ENCODE assay signal across 24 cellular contexts in the genomic region with DNA sequence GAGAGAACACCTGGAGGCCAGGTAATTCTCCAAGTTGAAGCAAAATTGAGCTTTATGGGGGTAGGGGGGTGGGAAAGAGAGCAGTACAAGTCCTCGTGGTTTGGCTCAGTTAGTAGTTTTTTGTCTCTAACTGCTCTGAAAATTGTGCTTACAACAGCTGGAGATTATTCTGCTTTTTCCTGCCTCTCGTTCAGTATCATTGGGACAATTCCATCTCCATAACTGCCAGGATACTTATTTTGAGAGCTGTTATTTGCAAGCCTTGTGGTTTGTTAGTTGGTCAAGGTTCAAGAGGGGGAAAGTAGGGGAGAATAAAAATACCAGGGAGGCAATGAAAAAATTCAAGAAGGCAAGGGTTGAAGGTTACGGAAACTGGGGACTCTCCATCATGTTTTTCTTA.
"Had no signal": no experiment of that assay in that cellular context is flagged by ENCODE, and none has a peak within 500 bp of the region (broad histone marks: within the 10 kb centered on the region; RNA-seq: fewer than 3 reads in every experiment).

No MANE protein-coding gene starts in this region.

- DNase-seq: activated B cell treated with CpG ODN at 0.5 μM for 24 hours; activated CD4-positive, alpha-beta memory T cell treated with anti-CD3 and anti-CD28 coated beads, Interleukin-2, amount 10 ng/mL, durations not matched to agents 7 days and 5 days; activated CD4-positive, alpha-beta T cell treated with anti-CD3 and anti-CD28 coated beads for 48 hours; activated effector memory CD4-positive, alpha-beta T cell treated with Interleukin-2 at 50 U/mL for 16 hours; activated naive CD4-positive, alpha-beta T cell treated with anti-CD3 and anti-CD28 coated beads for 36 hours; activated T-cell treated with anti-CD3 and anti-CD28 coated beads, Interleukin-2, amount 50 U/mL, for 72 hours; caudate nucleus; effector CD4-positive, alpha-beta T cell; heart left ventricle; left ventricle myocardium superior; mammary epithelial cell; nephron progenitor cell; pancreas; psoas muscle; small intestine; stimulated activated CD4-positive, alpha-beta T cell treated with anti-CD3 and anti-CD28 coated beads, Interleukin-2, amount 100 ng/mL, for 24 hours; stimulated activated naive CD8-positive, alpha-beta T cell treated with anti-CD3 and anti-CD28 coated beads, Interleukin-15, amount 100 ng/mL, for 72 hours; T1000; tibial artery had no signal

- FAIRE-seq: islet of Langerhans, pancreas had no signal

- H3K36me3 ChIP-seq: heart left ventricle, pancreas, right atrium auricular region, tibial artery had no signal

- H3K9me3 ChIP-seq: heart left ventricle, pancreas, psoas muscle, right atrium auricular region, tibial artery had no signal

- H3K4me1 ChIP-seq: heart left ventricle, pancreas, psoas muscle, right atrium auricular region, tibial artery had no signal

- H3K27me3 Mint-ChIP-seq: activated B cell treated with CpG ODN at 0.5 μM for 24 hours; activated CD4-positive, alpha-beta memory T cell treated with anti-CD3 and anti-CD28 coated beads, Interleukin-2, amount 10 ng/mL, durations not matched to agents 7 days and 5 days; brain; dendritic cell treated with granulocyte-macrophage colony-stimulating factor and Interleukin-4, amounts not matched to agents 40 ng/mL and 50 ng/mL, for 4 days; stimulated activated naive CD8-positive, alpha-beta T cell treated with anti-CD3 and anti-CD28 coated beads, Interleukin-15, amount 100 ng/mL, for 72 hours had no signal

- H3K27me3 ChIP-seq: heart left ventricle, pancreas, right atrium auricular region, tibial artery had no signal

- H3K36me3 Mint-ChIP-seq: brain had no signal

- H3K27ac Mint-ChIP-seq: activated B cell treated with CpG ODN at 0.5 μM for 24 hours; activated CD4-positive, alpha-beta memory T cell treated with anti-CD3 and anti-CD28 coated beads, Interleukin-2, amount 10 ng/mL, durations not matched to agents 7 days and 5 days; activated naive CD4-positive, alpha-beta T cell treated with anti-CD3 and anti-CD28 coated beads for 36 hours; activated T-cell treated with anti-CD3 and anti-CD28 coated beads, Interleukin-2, amount 50 U/mL, for 72 hours; brain; dendritic cell treated with granulocyte-macrophage colony-stimulating factor and Interleukin-4, amounts not matched to agents 40 ng/mL and 50 ng/mL, for 4 days; nephron progenitor cell; stimulated activated effector memory CD8-positive, alpha-beta T cell treated with anti-CD3 and anti-CD28 coated beads, Interleukin-12 subunit alpha, Interleukin-12 subunit beta, amount 100 ng/mL, for 72 hours; stimulated activated naive CD8-positive, alpha-beta T cell treated with anti-CD3 and anti-CD28 coated beads, Interleukin-15, amount 100 ng/mL, for 72 hours had no signal

- H3K27ac ChIP-seq: heart left ventricle, pancreas, psoas muscle, right atrium auricular region, tibial artery had no signal

- ATAC-seq: activated T-cell treated with anti-CD3 and anti-CD28 coated beads, Interleukin-2, amount 50 U/mL, for 72 hours; heart left ventricle; left ventricle myocardium superior; pancreas; psoas muscle; stimulated activated effector memory CD8-positive, alpha-beta T cell treated with anti-CD3 and anti-CD28 coated beads, Interleukin-12 subunit alpha, Interleukin-12 subunit beta, amount 100 ng/mL, for 72 hours; stimulated activated naive CD8-positive, alpha-beta T cell treated with anti-CD3 and anti-CD28 coated beads, Interleukin-15, amount 100 ng/mL, for 72 hours had no signal

- H3K9me3 Mint-ChIP-seq: activated CD4-positive, alpha-beta memory T cell treated with anti-CD3 and anti-CD28 coated beads, Interleukin-2, amount 10 ng/mL, durations not matched to agents 7 days and 5 days; activated naive CD4-positive, alpha-beta T cell treated with anti-CD3 and anti-CD28 coated beads for 36 hours; brain; nephron progenitor cell had no signal

- H3K4me1 Mint-ChIP-seq: activated B cell treated with CpG ODN at 0.5 μM for 24 hours; activated CD4-positive, alpha-beta memory T cell treated with anti-CD3 and anti-CD28 coated beads, Interleukin-2, amount 10 ng/mL, durations not matched to agents 7 days and 5 days; brain; nephron progenitor cell; stimulated activated effector memory CD8-positive, alpha-beta T cell treated with anti-CD3 and anti-CD28 coated beads, Interleukin-12 subunit alpha, Interleukin-12 subunit beta, amount 100 ng/mL, for 72 hours; stimulated activated naive CD8-positive, alpha-beta T cell treated with anti-CD3 and anti-CD28 coated beads, Interleukin-15, amount 100 ng/mL, for 72 hours had no signal

- H3K4me3 ChIP-seq: heart left ventricle, pancreas, psoas muscle, right atrium auricular region, tibial artery had no signal

- H3K4me3 Mint-ChIP-seq: activated B cell treated with CpG ODN at 0.5 μM for 24 hours; activated CD4-positive, alpha-beta memory T cell treated with anti-CD3 and anti-CD28 coated beads, Interleukin-2, amount 10 ng/mL, durations not matched to agents 7 days and 5 days; activated naive CD4-positive, alpha-beta T cell treated with anti-CD3 and anti-CD28 coated beads for 36 hours; activated T-cell treated with anti-CD3 and anti-CD28 coated beads, Interleukin-2, amount 50 U/mL, for 72 hours; brain; dendritic cell treated with granulocyte-macrophage colony-stimulating factor and Interleukin-4, amounts not matched to agents 40 ng/mL and 50 ng/mL, for 4 days; nephron progenitor cell; stimulated activated effector memory CD8-positive, alpha-beta T cell treated with anti-CD3 and anti-CD28 coated beads, Interleukin-12 subunit alpha, Interleukin-12 subunit beta, amount 100 ng/mL, for 72 hours; stimulated activated naive CD8-positive, alpha-beta T cell treated with anti-CD3 and anti-CD28 coated beads, Interleukin-15, amount 100 ng/mL, for 72 hours had no signal
